8 cellular contexts compared by ENCODE assay signal in the genomic region with DNA sequence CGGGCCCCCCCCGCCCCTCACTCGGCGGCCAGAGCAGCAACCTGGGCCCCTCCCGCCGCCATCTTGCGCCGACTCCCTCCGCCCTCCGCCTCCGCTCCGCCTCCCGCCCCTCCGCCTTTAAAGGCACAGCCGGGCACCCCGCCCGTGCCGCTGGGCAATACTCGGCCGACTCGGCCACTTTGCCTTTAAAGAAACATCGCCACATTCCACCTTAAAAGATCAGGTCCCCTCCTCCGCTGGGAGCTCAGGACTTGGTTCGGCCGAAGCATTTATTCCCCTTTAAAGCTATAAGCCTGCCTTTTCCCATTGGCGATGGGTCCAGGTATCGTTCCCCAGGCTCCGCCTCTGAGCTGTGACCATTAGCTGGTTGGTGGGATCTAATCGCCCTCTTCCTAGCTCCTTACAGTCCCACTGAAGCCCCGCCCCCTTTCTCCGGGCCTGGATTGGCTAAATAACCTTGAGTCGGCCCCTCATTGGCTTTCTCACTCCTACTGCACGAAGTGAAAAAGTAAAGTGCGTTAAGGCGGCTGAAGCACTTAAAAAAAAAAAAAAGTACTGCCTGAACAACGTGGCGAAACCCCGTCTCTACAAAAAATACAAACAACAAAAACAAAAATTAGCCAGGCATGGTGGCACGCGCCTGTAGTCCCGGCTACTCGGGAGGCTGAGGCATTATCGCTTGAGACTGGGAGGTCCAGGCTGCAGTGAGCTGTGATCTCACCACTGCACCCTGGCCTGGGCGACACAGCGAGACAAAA. TPM values are rescaled to one million over a fixed set of nuclear protein-coding genes. Genes with fewer than 3 reads are reported as not detected.
DNase-seq lines count a peak whose midpoint lies in the region; ATAC-seq and TF ChIP-seq lines count a peak whose summit lies in the region.

A gene with protein sequence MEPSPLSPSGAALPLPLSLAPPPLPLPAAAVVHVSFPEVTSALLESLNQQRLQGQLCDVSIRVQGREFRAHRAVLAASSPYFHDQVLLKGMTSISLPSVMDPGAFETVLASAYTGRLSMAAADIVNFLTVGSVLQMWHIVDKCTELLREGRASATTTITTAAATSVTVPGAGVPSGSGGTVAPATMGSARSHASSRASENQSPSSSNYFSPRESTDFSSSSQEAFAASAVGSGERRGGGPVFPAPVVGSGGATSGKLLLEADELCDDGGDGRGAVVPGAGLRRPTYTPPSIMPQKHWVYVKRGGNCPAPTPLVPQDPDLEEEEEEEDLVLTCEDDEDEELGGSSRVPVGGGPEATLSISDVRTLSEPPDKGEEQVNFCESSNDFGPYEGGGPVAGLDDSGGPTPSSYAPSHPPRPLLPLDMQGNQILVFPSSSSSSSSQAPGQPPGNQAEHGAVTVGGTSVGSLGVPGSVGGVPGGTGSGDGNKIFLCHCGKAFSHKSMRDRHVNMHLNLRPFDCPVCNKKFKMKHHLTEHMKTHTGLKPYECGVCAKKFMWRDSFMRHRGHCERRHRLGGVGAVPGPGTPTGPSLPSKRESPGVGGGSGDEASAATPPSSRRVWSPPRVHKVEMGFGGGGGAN (minus strand): TSS at position 77 of the 758 bp plus-strand sequence. CDS start 828 bp downstream, outside the sequence.

- no peaks in the 10 kb centered on the region for H3K27me3 Mint-ChIP-seq in activated naive CD8-positive, alpha-beta T cell treated with anti-CD3 and anti-CD28 coated beads, Interleukin-2, amount 50 U/mL, for 24 hours

- no peak within 1 kb of the TSS for H3K9ac ChIP-seq in parathyroid adenoma

- TF ChIP-seq POLR2A in transverse colon (IDR thresholded peaks at IDR 0.05), result peak; percentile 38

- ATAC-seq in HG02642 (IDR thresholded peaks at IDR 0.05; ENCODE audit: poor library complexity, unreplicated experiment), result peak; percentile 57
- ATAC-seq in activated naive CD8-positive, alpha-beta T cell treated with anti-CD3 and anti-CD28 coated beads, Interleukin-2, amount 50 U/mL, for 24 hours, result peak; percentile 58
- peak; percentile 78 for ATAC-seq in Right ventricle myocardium superior (ENCODE audit: poor library complexity)

- no peaks in the 10 kb centered on the region for H3K27me3 ChIP-seq in parathyroid adenoma (ENCODE audit: control insufficient read depth, insufficient read depth, low read length)
- no peaks in the 10 kb centered on the region for H3K27me3 ChIP-seq in transverse colon

- intact Hi-C loops in Right ventricle myocardium superior (cut with DNase I), result no loop called here
- intact Hi-C loops in transverse colon (cut with DNase I; ENCODE audit: low total_unique reads), result loop anchor here (10.0 kb wide), 1 partner anchor 97 kb away; a partner anchor contains a TSS

- H3K4me1 ChIP-seq in parathyroid adenoma (peaks cover 51% of the 10 kb centered on the region), transverse colon (peaks cover 28 to 66% (median 56%) of the 10 kb centered on the region in 4 donors)

- H3K9me3 ChIP-seq in parathyroid adenoma (ENCODE audit: control insufficient read depth, low read length), result no peaks in the 10 kb centered on the region
- H3K9me3 ChIP-seq in transverse colon, result no peaks in the 10 kb centered on the region

- in situ Hi-C loops in transverse colon (cut with MboI; ENCODE audit: low pct_ligation_motif_present in 1 of 4, low pct_unique_long_range_greater_than_20kb in 1 of 4, low sequenced_read_pairs in 3 of 4), result no loop called here

- peak; percentile 26 for TF ChIP-seq EP300 in transverse colon (IDR thresholded peaks at IDR 0.05; ENCODE audit: low read depth)

- H3K36me3 Mint-ChIP-seq in activated naive CD8-positive, alpha-beta T cell treated with anti-CD3 and anti-CD28 coated beads, Interleukin-2, amount 50 U/mL, for 24 hours (ENCODE audit: low read depth), result peaks cover 45% of the 10 kb centered on the region

- H3K27ac Mint-ChIP-seq in activated naive CD8-positive, alpha-beta T cell treated with anti-CD3 and anti-CD28 coated beads, Interleukin-2, amount 50 U/mL, for 24 hours, result peak within 1 kb of the TSS; percentile 94

- H3K27ac ChIP-seq in parathyroid adenoma, result peak within 1 kb of the TSS; percentile 86
- peak within 1 kb of the TSS; percentile 86 to 94 (median 90) for H3K27ac ChIP-seq in transverse colon

- no peaks in the 10 kb centered on the region for H3K9me3 Mint-ChIP-seq in activated naive CD8-positive, alpha-beta T cell treated with anti-CD3 and anti-CD28 coated beads, Interleukin-2, amount 50 U/mL, for 24 hours

- H3K4me2 ChIP-seq in parathyroid adenoma (ENCODE audit: low read length), result peak within 1 kb of the TSS; percentile 78

- H3K4me1 Mint-ChIP-seq in activated naive CD8-positive, alpha-beta T cell treated with anti-CD3 and anti-CD28 coated beads, Interleukin-2, amount 50 U/mL, for 24 hours, result peaks cover 79% of the 10 kb centered on the region

- H3K4me3 ChIP-seq in GM08714 (ENCODE audit: low read length) (peak within 1 kb of the TSS; percentile 64; the same call in 1 of the 2 replicates), parathyroid adenoma (ENCODE audit: low read depth, low read length) (peak within 1 kb of the TSS; percentile 84), transverse colon (peak within 1 kb of the TSS; percentile 36 to 61 (median 46))

- H3K79me2 ChIP-seq in parathyroid adenoma, result peaks cover 7% of the 10 kb centered on the region

- TF ChIP-seq CTCF in parathyroid adenoma (IDR thresholded peaks at IDR 0.05) (no peak), transverse colon (IDR thresholded peaks at IDR 0.05) (no peak)

- H3K36me3 ChIP-seq in parathyroid adenoma (ENCODE audit: control insufficient read depth, insufficient read depth, low read length), result no peaks in the 10 kb centered on the region
- peaks cover 0 to 24% (median 8%) of the 10 kb centered on the region in 4 donors for H3K36me3 ChIP-seq in transverse colon

- 1 to 2% methylated on average over 7 to 32 of the region's 45 CpGs for WGBS in transverse colon (ENCODE audit: low coverage in 1 of 2), 2 donors

- H3K4me3 Mint-ChIP-seq in activated naive CD8-positive, alpha-beta T cell treated with anti-CD3 and anti-CD28 coated beads, Interleukin-2, amount 50 U/mL, for 24 hours, result peak within 1 kb of the TSS; percentile 93

- DNase-seq in NCI-H1417 (lab: John Stamatoyannopoulos, UW) (peak; percentile 97 to 99 (median 99)), SW 1271 (lab: John Stamatoyannopoulos, UW) (peak; percentile 98 to 99), Right ventricle myocardium superior (peak; percentile 100), transverse colon (peak; percentile 100)
- peak; percentile 96 for DNase-seq in activated naive CD8-positive, alpha-beta T cell treated with anti-CD3 and anti-CD28 coated beads, Interleukin-2, amount 50 U/mL, for 24 hours

- H2AFZ ChIP-seq in parathyroid adenoma, result peak within 1 kb of the TSS; percentile 61

RNA-seq across cellular contexts. Expression of the gene that starts here (rescaled TPM):
- 11.6 TPM for total RNA-seq in Right ventricle myocardium superior
- 10 to 100 TPM; 10.1 to 31.8 (median 17.2) TPM for total RNA-seq in transverse colon

Comparison
In these comparisons a context has a peak if more than half of its experiments do, and no peak if none do; other contexts are left out.
1. Peak in every context shown above with its lines: DNase-seq, ATAC-seq, H3K4me3 ChIP-seq and H3K27ac ChIP-seq.